Comparison of ENCODE assay signal across 2 cellular contexts in genomic region chr20:62147125-62147524, GRCh38.
TF ChIP-seq lines count a peak whose summit lies in the region.

No MANE protein-coding gene starts in this region.

TF ChIP-seq in K562, 482 proteins besides CTCF, POLR2A, EP300 and RAD21:
- TF ChIP-seq POLR2G (IDR thresholded peaks at IDR 0.05; ENCODE audit: low read depth, low read length): no peak
- no peak for TF ChIP-seq SP1 (CRISPR knock-in tag; IDR thresholded peaks at IDR 0.05)
- no peak for TF ChIP-seq L3MBTL2 (IDR thresholded peaks at IDR 0.05)
- no peak for TF ChIP-seq HINFP (tag; conservative IDR thresholded peaks at IDR 0.05; ENCODE audit: low read depth)
- no peak for TF ChIP-seq JUN (IDR thresholded peaks at IDR 0.05; ENCODE audit: borderline replicate concordance, low read depth, low read length)
- no peak for TF ChIP-seq JUN (CRISPR knock-in tag; IDR thresholded peaks at IDR 0.05; ENCODE audit: borderline replicate concordance)
- TF ChIP-seq ZBTB11 (CRISPR knock-in tag; IDR thresholded peaks at IDR 0.05): no peak
- no peak for TF ChIP-seq ZBTB40 (IDR thresholded peaks at IDR 0.05)
- TF ChIP-seq ZBTB40 (CRISPR knock-in tag; IDR thresholded peaks at IDR 0.05): no peak
- TF ChIP-seq RBFOX2 (IDR thresholded peaks at IDR 0.05; ENCODE audit: low read depth, low read length): peak; percentile 18; the same call in 1 of the 2 replicates
- TF ChIP-seq NFATC3 (IDR thresholded peaks at IDR 0.05): no peak
TF ChIP-seq in K562: peak in this region for 1.

TF ChIP-seq in liver, 16 proteins besides CTCF, POLR2A, EP300 and RAD21:
- TF ChIP-seq YY1 (IDR thresholded peaks at IDR 0.05) (no peak), JUND (IDR thresholded peaks at IDR 0.05) (no peak), NR2F2 (IDR thresholded peaks at IDR 0.05) (no peak), TAF1 (conservative IDR thresholded peaks at IDR 0.05) (no peak), ATF3 (IDR thresholded peaks at IDR 0.05) (no peak), SP1 (IDR thresholded peaks at IDR 0.05) (no peak), FOXA1 (IDR thresholded peaks at IDR 0.05) (no peak), HNF4G (IDR thresholded peaks at IDR 0.05) (no peak), MAX (IDR thresholded peaks at IDR 0.05) (no peak), GABPA (IDR thresholded peaks at IDR 0.05 in 1 of 2, conservative IDR thresholded peaks at IDR 0.05 in 1 of 2) (no peak), FOXA2 (IDR thresholded peaks at IDR 0.05) (no peak), EGR1 (IDR thresholded peaks at IDR 0.05; ENCODE audit: low read depth in 2 of 2) (no peak), ZBTB33 (IDR thresholded peaks at IDR 0.05) (no peak), REST (IDR thresholded peaks at IDR 0.05) (no peak), HNF4A (conservative IDR thresholded peaks at IDR 0.05) (no peak), RXRA (IDR thresholded peaks at IDR 0.05) (no peak)
